Comparison of ENCODE assay signal across 26 cellular contexts in genomic region chr15:37794947-37795346, GRCh38.
"Had no signal": no experiment of that assay in that cellular context is flagged by ENCODE, and none has a peak within 500 bp of the region (broad histone marks: within the 10 kb centered on the region; RNA-seq: fewer than 3 reads in every experiment).

No MANE protein-coding gene starts in this region.

- H3K4me3 Mint-ChIP-seq: memory B cell; natural killer cell; neural crest cell; stimulated activated naive B cell treated with anti-CD40 and anti-IgM and Interleukin-4, amounts not matched to agents 10 μg/mL and 1 μg/mL and 100 μg/mL, for 72 hours; stimulated activated naive CD8-positive, alpha-beta T cell treated with anti-CD3 and anti-CD28 coated beads, Interleukin-15, Interleukin-2, amounts not matched to agents 100 ng/mL and 50 ng/mL, for 24 hours had no signal

- H3K27me3 Mint-ChIP-seq: stimulated activated naive B cell treated with anti-CD40 and anti-IgM and Interleukin-4, amounts not matched to agents 10 μg/mL and 1 μg/mL and 100 μg/mL, for 72 hours had no signal

- DNase-seq: dermis blood vessel endothelial cell; effector memory CD4-positive, alpha-beta T cell; erythroblast; esophagus squamous epithelium; gastrocnemius medialis; head of caudate nucleus; natural killer cell; right lobe of liver; small intestine; stimulated activated CD4-positive, alpha-beta T cell treated with anti-CD3 and anti-CD28 coated beads, Interleukin-15, amount 100 ng/mL, for 24 hours; stimulated activated CD4-positive, alpha-beta T cell treated with anti-CD3 and anti-CD28 coated beads, Interleukin-2, amount 100 ng/mL, for 48 hours; stimulated activated naive B cell treated with anti-CD40 and anti-IgM and Interleukin-4, amounts not matched to agents 10 μg/mL and 1 μg/mL and 100 μg/mL, for 72 hours; upper lobe of left lung had no signal

- H3K36me3 Mint-ChIP-seq: memory B cell; natural killer cell; stimulated activated naive B cell treated with anti-CD40 and anti-IgM and Interleukin-4, amounts not matched to agents 10 μg/mL and 1 μg/mL and 100 μg/mL, for 72 hours had no signal

- H3K4me1 Mint-ChIP-seq: memory B cell; natural killer cell; stimulated activated naive B cell treated with anti-CD40 and anti-IgM and Interleukin-4, amounts not matched to agents 10 μg/mL and 1 μg/mL and 100 μg/mL, for 72 hours had no signal

- FAIRE-seq: keratinocyte, small intestine, urothelium cell line had no signal

- H3K9ac ChIP-seq: parathyroid adenoma had no signal

- H3K4me3 ChIP-seq: coronary artery, esophagus squamous epithelium, gastrocnemius medialis, lung, right lobe of liver, thoracic aorta, tibial nerve, upper lobe of left lung had no signal

- H3K9me3 Mint-ChIP-seq: neural crest cell; stimulated activated naive B cell treated with anti-CD40 and anti-IgM and Interleukin-4, amounts not matched to agents 10 μg/mL and 1 μg/mL and 100 μg/mL, for 72 hours; stimulated activated naive CD8-positive, alpha-beta T cell treated with anti-CD3 and anti-CD28 coated beads, Interleukin-15, Interleukin-2, amounts not matched to agents 100 ng/mL and 50 ng/mL, for 24 hours had no signal

- ATAC-seq: gastrocnemius medialis; left lobe of liver; natural killer cell; right lobe of liver; stimulated activated naive B cell treated with anti-CD40 and anti-IgM and Interleukin-4, amounts not matched to agents 10 μg/mL and 1 μg/mL and 100 μg/mL, for 72 hours had no signal

- H3K36me3 ChIP-seq: esophagus squamous epithelium, gastrocnemius medialis, neutrophil, right lobe of liver, thoracic aorta, tibial nerve, upper lobe of left lung had no signal

- H3K27me3 ChIP-seq: esophagus squamous epithelium, gastrocnemius medialis, neutrophil, right lobe of liver, tibial nerve, upper lobe of left lung had no signal

- H3K9me3 ChIP-seq: esophagus squamous epithelium, gastrocnemius medialis, neutrophil, right lobe of liver, thoracic aorta, tibial nerve, upper lobe of left lung had no signal

- H3K27ac Mint-ChIP-seq: memory B cell; natural killer cell; progenitor cell of endocrine pancreas; stimulated activated naive B cell treated with anti-CD40 and anti-IgM and Interleukin-4, amounts not matched to agents 10 μg/mL and 1 μg/mL and 100 μg/mL, for 72 hours; stimulated activated naive CD8-positive, alpha-beta T cell treated with anti-CD3 and anti-CD28 coated beads, Interleukin-15, Interleukin-2, amounts not matched to agents 100 ng/mL and 50 ng/mL, for 24 hours had no signal

- H3K4me1 ChIP-seq: esophagus squamous epithelium, gastrocnemius medialis, parathyroid adenoma, tibial nerve, upper lobe of left lung had no signal

- H3K27ac ChIP-seq: coronary artery, esophagus squamous epithelium, gastrocnemius medialis, neutrophil, parathyroid adenoma, right lobe of liver, thoracic aorta, tibial nerve, upper lobe of left lung had no signal
